ENCODE assay signal across 18 cellular contexts in genomic region chr7:117839507-117839906, GRCh38. TPM values are rescaled to one million over a fixed set of nuclear protein-coding genes. Genes with fewer than 3 reads are reported as not detected.
DNase-seq lines count a peak whose midpoint lies in the region; ATAC-seq lines count a peak whose summit lies in the region.
"Had no signal": no experiment of that assay in that cellular context is flagged by ENCODE, and none has a peak within 500 bp of the region (broad histone marks: within the 10 kb centered on the region; RNA-seq: fewer than 3 reads in every experiment).

No MANE protein-coding gene starts in this region.

- H3K27me3 Mint-ChIP-seq in activated CD8-positive, alpha-beta T cell treated with anti-CD3 and anti-CD28 coated beads, Interleukin-2, amount 10 ng/mL, durations not matched to agents 7 days and 5 days (ENCODE audit: low read depth) = no peaks in the 10 kb centered on the region

- H3K9me3 Mint-ChIP-seq in activated CD8-positive, alpha-beta T cell treated with anti-CD3 and anti-CD28 coated beads, Interleukin-2, amount 10 ng/mL, durations not matched to agents 7 days and 5 days (ENCODE audit: insufficient read depth) = peaks cover 7% of the 10 kb centered on the region

- POLR2A ChIA-PET in activated CD8-positive, alpha-beta T cell treated with anti-CD3 and anti-CD28 coated beads, Interleukin-2, amount 10 ng/mL, durations not matched to agents 7 days and 5 days (lab: Charles Lee) = no interaction called here

- no peak overlapping the region for H3K4me3 Mint-ChIP-seq in activated CD8-positive, alpha-beta T cell treated with anti-CD3 and anti-CD28 coated beads, Interleukin-2, amount 10 ng/mL, durations not matched to agents 7 days and 5 days
- H3K4me3 Mint-ChIP-seq: activated T-cell treated with anti-CD3 and anti-CD28 coated beads, Interleukin-2, amount 50 U/mL, for 72 hours; B cell had no signal

- H3K4me1 Mint-ChIP-seq in activated CD8-positive, alpha-beta T cell treated with anti-CD3 and anti-CD28 coated beads, Interleukin-2, amount 10 ng/mL, durations not matched to agents 7 days and 5 days (ENCODE audit: low read depth) = peaks cover 4% of the 10 kb centered on the region
- H3K4me1 Mint-ChIP-seq: B cell had no signal

- DNase-seq in AML-193 (lab: John Stamatoyannopoulos, UW) (no peak), GM19240 (ENCODE audit: insufficient read length, low spot score) (no peak)
- no peak for DNase-seq in activated CD8-positive, alpha-beta T cell treated with anti-CD3 and anti-CD28 coated beads, Interleukin-2, amount 10 ng/mL, durations not matched to agents 7 days and 5 days
- DNase-seq: activated T-cell treated with anti-CD3 and anti-CD28 coated beads, Interleukin-2, amount 50 U/mL, for 72 hours; amniotic stem cell; colonic mucosa; H7; kidney glomerular epithelial cell; pancreas; PC-3; small intestine had no signal

- ATAC-seq in GM18870 (IDR thresholded peaks at IDR 0.05; ENCODE audit: unreplicated experiment) (peak; percentile 54), GM21423 (IDR thresholded peaks at IDR 0.05; ENCODE audit: unreplicated experiment) (peak; percentile 67), HG03025 (IDR thresholded peaks at IDR 0.05; ENCODE audit: low FRiP score, unreplicated experiment) (peak; percentile 49), HG03575 (IDR thresholded peaks at IDR 0.05; ENCODE audit: extremely low read depth, insufficient number of reproducible peaks, low FRiP score, unreplicated experiment) (peak; percentile 39)
- no peak for ATAC-seq in activated CD4-positive, CD25-positive, alpha-beta regulatory T cell treated with anti-CD3 and anti-CD28 coated beads, Interleukin-2, amount 50 U/mL, for 24 hours
- ATAC-seq in activated CD8-positive, alpha-beta T cell treated with anti-CD3 and anti-CD28 coated beads, Interleukin-2, amount 10 ng/mL, durations not matched to agents 7 days and 5 days = no peak
- ATAC-seq: activated T-cell treated with anti-CD3 and anti-CD28 coated beads, Interleukin-2, amount 50 U/mL, for 72 hours; esophagus mucosa; pancreas; PC-3 had no signal

- no peaks in the 10 kb centered on the region for H3K36me3 Mint-ChIP-seq in activated CD8-positive, alpha-beta T cell treated with anti-CD3 and anti-CD28 coated beads, Interleukin-2, amount 10 ng/mL, durations not matched to agents 7 days and 5 days (ENCODE audit: low read depth)

- CTCF ChIA-PET in activated CD8-positive, alpha-beta T cell treated with anti-CD3 and anti-CD28 coated beads, Interleukin-2, amount 10 ng/mL, durations not matched to agents 7 days and 5 days (lab: Charles Lee) = no interaction called here

- no peak overlapping the region for H3K27ac Mint-ChIP-seq in activated CD8-positive, alpha-beta T cell treated with anti-CD3 and anti-CD28 coated beads, Interleukin-2, amount 10 ng/mL, durations not matched to agents 7 days and 5 days
- H3K27ac Mint-ChIP-seq: activated T-cell treated with anti-CD3 and anti-CD28 coated beads, Interleukin-2, amount 50 U/mL, for 72 hours; B cell had no signal

RNA-seq across cellular contexts. Expression of gene CTTNBP2, which starts 33.7 kb away (rescaled TPM):
- not detected for total RNA-seq in activated CD8-positive, alpha-beta T cell treated with anti-CD3 and anti-CD28 coated beads, Interleukin-2, amount 10 ng/mL, durations not matched to agents 7 days and 5 days
- total RNA-seq: activated T-cell treated with anti-CD3 and anti-CD28 coated beads, Interleukin-2, amount 50 U/mL, for 72 hours had no signal

Comparison
In these comparisons a context has a peak if more than half of its experiments do, and no peak if none do; other contexts are left out.
1. ATAC-seq: peak in GM18870 (single experiment), GM21423 (single experiment), HG03025 (single experiment) and HG03575 (single experiment); none in activated CD4-positive, CD25-positive, alpha-beta regulatory T cell treated with anti-CD3 and anti-CD28 coated beads, Interleukin-2, amount 50 U/mL, for 24 hours (0 of 2) and activated CD8-positive, alpha-beta T cell treated with anti-CD3 and anti-CD28 coated beads, Interleukin-2, amount 10 ng/mL, durations not matched to agents 7 days and 5 days (single experiment).